Comparison of ENCODE assay signal across 37 cellular contexts in genomic region chr2:82803307-82803706, GRCh38.
"Had no signal": no experiment of that assay in that cellular context is flagged by ENCODE, and none has a peak within 500 bp of the region (broad histone marks: within the 10 kb centered on the region; RNA-seq: fewer than 3 reads in every experiment).

No MANE protein-coding gene starts in this region.

- DNase-seq: activated CD4-positive, alpha-beta memory T cell treated with anti-CD3 and anti-CD28 coated beads for 36 hours; activated CD4-positive, alpha-beta T cell treated with anti-CD3 and anti-CD28 coated beads for 36 hours; activated CD4-positive, alpha-beta T cell treated with anti-CD3 and anti-CD28 coated beads, Interleukin-2, amount 10 ng/mL, durations not matched to agents 24 days and 14 days; activated CD4-positive, CD25-positive, alpha-beta regulatory T cell; activated CD4-positive, CD25-positive, alpha-beta regulatory T cell treated with anti-CD3 and anti-CD28 coated beads, Interleukin-2, amount 50 U/mL, for 72 hours; activated CD8-positive, alpha-beta memory T cell treated with anti-CD3 and anti-CD28 coated beads, Interleukin-2, amount 10 ng/mL, durations not matched to agents 7 days and 5 days; activated CD8-positive, alpha-beta memory T cell treated with anti-CD3 and anti-CD28 coated beads, Interleukin-2, amount 50 U/mL, for 4 hours; activated CD8-positive, alpha-beta T cell treated with anti-CD3 and anti-CD28 coated beads, Interleukin-2, amount 10 ng/mL, durations not matched to agents 7 days and 5 days; activated effector memory CD4-positive, alpha-beta T cell treated with anti-CD3 and anti-CD28 coated beads, Interleukin-2, amount 50 U/mL, for 16 hours; activated naive CD4-positive, alpha-beta T cell treated with anti-CD3 and anti-CD28 coated beads for 36 hours; activated naive CD8-positive, alpha-beta T cell treated with anti-CD3 and anti-CD28 coated beads for 36 hours; activated naive CD8-positive, alpha-beta T cell treated with anti-CD3 and anti-CD28 coated beads, Interleukin-2, amount 50 U/mL, for 24 hours; activated T-cell treated with anti-CD3 and anti-CD28 coated beads, Interleukin-2, amount 50 U/mL, for 1 hour; activated T-cell treated with anti-CD3 and anti-CD28 coated beads, Interleukin-2, amount 50 U/mL, for 48 hours; adrenal gland; amygdala; body of pancreas; caudate nucleus; cortex of kidney; dermis blood vessel endothelial cell; effector CD4-positive, alpha-beta T cell; effector memory CD8-positive, alpha-beta T cell; esophagus squamous epithelium; foreskin melanocyte; T-helper 1 cell; T-helper 17 cell; T1000 had no signal

- H3K4me3 ChIP-seq: adrenal gland, body of pancreas, esophagus squamous epithelium, gastroesophageal sphincter had no signal

- H3K27ac Mint-ChIP-seq: activated CD4-positive, alpha-beta memory T cell treated with anti-CD3 and anti-CD28 coated beads for 36 hours; activated CD4-positive, alpha-beta T cell treated with anti-CD3 and anti-CD28 coated beads for 36 hours; activated CD4-positive, alpha-beta T cell treated with anti-CD3 and anti-CD28 coated beads, Interleukin-2, amount 10 ng/mL, durations not matched to agents 24 days and 14 days; activated CD8-positive, alpha-beta memory T cell treated with anti-CD3 and anti-CD28 coated beads, Interleukin-2, amount 10 ng/mL, durations not matched to agents 7 days and 5 days; activated CD8-positive, alpha-beta T cell treated with anti-CD3 and anti-CD28 coated beads, Interleukin-2, amount 10 ng/mL, durations not matched to agents 7 days and 5 days; activated naive CD4-positive, alpha-beta T cell treated with anti-CD3 and anti-CD28 coated beads for 36 hours; activated naive CD4-positive, alpha-beta T cell treated with anti-CD3 and anti-CD28 coated beads, Interleukin-2, amount 50 U/mL, for 24 hours; activated naive CD8-positive, alpha-beta T cell treated with anti-CD3 and anti-CD28 coated beads for 36 hours; activated naive CD8-positive, alpha-beta T cell treated with anti-CD3 and anti-CD28 coated beads, Interleukin-2, amount 50 U/mL, for 24 hours; activated T-helper 1 cell treated with anti-CD3 and anti-CD28 coated beads, Interleukin-12 subunit alpha, Interleukin-12 subunit beta, Interleukin-2, Interleukin-4 antibody, amounts not matched to agents 30 ng/mL and 10 ng/mL and 1 ng/mL, durations not matched to agents 14 hours and 24 hours and 36 hours; activated T-helper 2 cell treated with anti-CD3 and anti-CD28 coated beads, Interferon-gamma antibody, Interleukin-2, Interleukin-4, amounts not matched to agents 10 μg/mL and 5 μg/mL and 100 μg/mL, durations not matched to agents 14 hours and 24 hours and 36 hours; effector memory CD8-positive, alpha-beta T cell; T-helper 17 cell; T-helper 2 cell treated with Interferon-gamma antibody and Interleukin-4, amounts not matched to agents 5 μg/mL and 100 μg/mL, for 36 hours had no signal

- H3K27me3 ChIP-seq: adrenal gland, body of pancreas, esophagus squamous epithelium, gastroesophageal sphincter had no signal

- H3K4me1 Mint-ChIP-seq: activated CD4-positive, alpha-beta T cell treated with anti-CD3 and anti-CD28 coated beads for 36 hours; activated CD4-positive, alpha-beta T cell treated with anti-CD3 and anti-CD28 coated beads, Interleukin-2, amount 10 ng/mL, durations not matched to agents 24 days and 14 days; activated CD8-positive, alpha-beta memory T cell treated with anti-CD3 and anti-CD28 coated beads, Interleukin-2, amount 10 ng/mL, durations not matched to agents 7 days and 5 days; activated naive CD4-positive, alpha-beta T cell treated with anti-CD3 and anti-CD28 coated beads, Interleukin-2, amount 50 U/mL, for 24 hours; activated naive CD8-positive, alpha-beta T cell treated with anti-CD3 and anti-CD28 coated beads for 36 hours; activated naive CD8-positive, alpha-beta T cell treated with anti-CD3 and anti-CD28 coated beads, Interleukin-2, amount 50 U/mL, for 24 hours; T-helper 17 cell had no signal

- FAIRE-seq: colon, endometrium, endothelial cell of umbilical vein had no signal

- H3K36me3 Mint-ChIP-seq: activated CD4-positive, alpha-beta memory T cell treated with anti-CD3 and anti-CD28 coated beads for 36 hours; activated CD8-positive, alpha-beta memory T cell treated with anti-CD3 and anti-CD28 coated beads, Interleukin-2, amount 10 ng/mL, durations not matched to agents 7 days and 5 days; activated naive CD4-positive, alpha-beta T cell treated with anti-CD3 and anti-CD28 coated beads, Interleukin-2, amount 50 U/mL, for 24 hours; activated naive CD8-positive, alpha-beta T cell treated with anti-CD3 and anti-CD28 coated beads for 36 hours had no signal

- H3K4me1 ChIP-seq: adrenal gland, body of pancreas, esophagus squamous epithelium, gastroesophageal sphincter had no signal

- H3K4me3 Mint-ChIP-seq: activated CD4-positive, alpha-beta memory T cell treated with anti-CD3 and anti-CD28 coated beads for 36 hours; activated CD4-positive, alpha-beta T cell treated with anti-CD3 and anti-CD28 coated beads for 36 hours; activated CD4-positive, alpha-beta T cell treated with anti-CD3 and anti-CD28 coated beads, Interleukin-2, amount 10 ng/mL, durations not matched to agents 24 days and 14 days; activated CD8-positive, alpha-beta memory T cell treated with anti-CD3 and anti-CD28 coated beads, Interleukin-2, amount 10 ng/mL, durations not matched to agents 7 days and 5 days; activated CD8-positive, alpha-beta T cell treated with anti-CD3 and anti-CD28 coated beads, Interleukin-2, amount 10 ng/mL, durations not matched to agents 7 days and 5 days; activated naive CD4-positive, alpha-beta T cell treated with anti-CD3 and anti-CD28 coated beads for 36 hours; activated naive CD4-positive, alpha-beta T cell treated with anti-CD3 and anti-CD28 coated beads, Interleukin-2, amount 50 U/mL, for 24 hours; activated naive CD8-positive, alpha-beta T cell treated with anti-CD3 and anti-CD28 coated beads for 36 hours; activated naive CD8-positive, alpha-beta T cell treated with anti-CD3 and anti-CD28 coated beads, Interleukin-2, amount 50 U/mL, for 24 hours; activated T-helper 1 cell treated with anti-CD3 and anti-CD28 coated beads, Interleukin-12 subunit alpha, Interleukin-12 subunit beta, Interleukin-2, Interleukin-4 antibody, amounts not matched to agents 30 ng/mL and 10 ng/mL and 1 ng/mL, durations not matched to agents 14 hours and 24 hours and 36 hours; effector memory CD8-positive, alpha-beta T cell; T-helper 17 cell; T-helper 2 cell treated with Interferon-gamma antibody and Interleukin-4, amounts not matched to agents 5 μg/mL and 100 μg/mL, for 36 hours had no signal

- H3K27ac ChIP-seq: adrenal gland, body of pancreas, epithelial cell of prostate, esophagus squamous epithelium, gastroesophageal sphincter, WERI-Rb-1 had no signal

- H3K27me3 Mint-ChIP-seq: activated CD4-positive, alpha-beta memory T cell treated with anti-CD3 and anti-CD28 coated beads for 36 hours; activated CD4-positive, alpha-beta T cell treated with anti-CD3 and anti-CD28 coated beads for 36 hours; activated CD4-positive, alpha-beta T cell treated with anti-CD3 and anti-CD28 coated beads, Interleukin-2, amount 10 ng/mL, durations not matched to agents 24 days and 14 days; activated CD8-positive, alpha-beta memory T cell treated with anti-CD3 and anti-CD28 coated beads, Interleukin-2, amount 10 ng/mL, durations not matched to agents 7 days and 5 days; activated naive CD4-positive, alpha-beta T cell treated with anti-CD3 and anti-CD28 coated beads, Interleukin-2, amount 50 U/mL, for 24 hours; activated naive CD8-positive, alpha-beta T cell treated with anti-CD3 and anti-CD28 coated beads for 36 hours; activated naive CD8-positive, alpha-beta T cell treated with anti-CD3 and anti-CD28 coated beads, Interleukin-2, amount 50 U/mL, for 24 hours; effector memory CD8-positive, alpha-beta T cell; T-helper 17 cell had no signal

- H3K36me3 ChIP-seq: adrenal gland, esophagus squamous epithelium, gastroesophageal sphincter, WERI-Rb-1 had no signal
